ENCODE assay signal across 15 cellular contexts in the genomic region with DNA sequence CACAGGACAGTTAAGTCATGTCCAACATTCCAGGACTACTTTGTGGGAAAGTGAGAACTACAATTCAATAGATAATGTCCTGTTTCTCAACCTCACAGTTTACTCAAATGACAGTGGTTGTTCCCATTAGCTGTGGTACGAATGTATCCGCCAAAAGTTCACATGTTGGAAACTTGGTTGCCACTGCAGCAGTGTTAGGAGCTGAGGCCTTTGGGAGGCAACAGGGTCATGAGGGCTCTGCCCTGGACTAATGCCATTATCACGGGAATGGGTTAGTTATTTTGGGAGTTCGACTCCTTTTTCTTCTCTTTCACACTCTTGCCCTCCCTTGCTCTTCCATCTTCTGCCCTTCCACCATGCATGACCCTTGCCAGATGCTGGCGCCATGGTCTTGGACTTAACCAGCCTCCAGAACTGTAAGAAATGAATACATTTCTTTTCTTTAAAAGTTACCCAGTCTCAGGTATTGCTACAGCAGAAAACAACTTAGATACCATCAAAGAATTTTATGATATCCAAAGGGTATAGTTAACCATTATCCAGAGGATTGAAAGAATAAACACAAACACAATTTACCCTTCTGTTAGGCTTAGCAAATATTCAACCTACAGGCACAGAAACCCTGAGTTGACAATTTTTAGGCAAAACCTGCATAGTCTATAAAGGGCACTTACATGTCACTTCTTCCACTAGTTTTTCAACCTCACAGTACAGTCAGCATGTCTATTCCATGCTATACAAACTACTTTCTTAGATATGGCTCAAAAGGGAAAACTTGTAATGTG.
"Had no signal": no experiment of that assay in that cellular context is flagged by ENCODE, and none has a peak within 500 bp of the region (broad histone marks: within the 10 kb centered on the region; RNA-seq: fewer than 3 reads in every experiment).

No MANE protein-coding gene starts in this region.

- ATAC-seq: foreskin keratinocyte; stimulated activated memory B cell treated with anti-CD40 and anti-IgM and Interleukin-4, amounts not matched to agents 10 μg/mL and 1 μg/mL and 100 μg/mL, for 72 hours; WTC11 had no signal

- H3K27me3 Mint-ChIP-seq: activated CD4-positive, alpha-beta T cell treated with anti-CD3 and anti-CD28 coated beads, Interleukin-2, amount 10 ng/mL, durations not matched to agents 7 days and 5 days; stimulated activated memory B cell treated with anti-CD40 and anti-IgM and Interleukin-4, amounts not matched to agents 10 μg/mL and 1 μg/mL and 100 μg/mL, for 72 hours had no signal

- H3K9me3 ChIP-seq: ascending aorta, esophagus squamous epithelium, right atrium auricular region, tibial artery had no signal

- H3K4me3 ChIP-seq: ascending aorta, dorsolateral prefrontal cortex, esophagus squamous epithelium, right atrium auricular region, smooth muscle cell, tibial artery had no signal

- H3K9me3 Mint-ChIP-seq: activated CD4-positive, alpha-beta T cell treated with anti-CD3 and anti-CD28 coated beads, Interleukin-2, amount 10 ng/mL, durations not matched to agents 7 days and 5 days; stimulated activated memory B cell treated with anti-CD40 and anti-IgM and Interleukin-4, amounts not matched to agents 10 μg/mL and 1 μg/mL and 100 μg/mL, for 72 hours had no signal

- DNase-seq: activated CD4-positive, alpha-beta T cell treated with anti-CD3 and anti-CD28 coated beads, Interleukin-2, amount 10 ng/mL, durations not matched to agents 7 days and 5 days; activated CD8-positive, alpha-beta memory T cell treated with anti-CD3 and anti-CD28 coated beads for 24 hours; activated effector memory CD4-positive, alpha-beta T cell treated with Interleukin-2 at 50 U/mL for 16 hours; dorsolateral prefrontal cortex; esophagus squamous epithelium; foreskin keratinocyte; posterior cingulate gyrus; tibial artery had no signal

- H3K27ac Mint-ChIP-seq: activated CD4-positive, alpha-beta T cell treated with anti-CD3 and anti-CD28 coated beads, Interleukin-2, amount 10 ng/mL, durations not matched to agents 7 days and 5 days; stimulated activated memory B cell treated with anti-CD40 and anti-IgM and Interleukin-4, amounts not matched to agents 10 μg/mL and 1 μg/mL and 100 μg/mL, for 72 hours; WTC11 had no signal

- H3K27ac ChIP-seq: ascending aorta, dorsolateral prefrontal cortex, esophagus squamous epithelium, foreskin keratinocyte, right atrium auricular region, tibial artery had no signal

- FAIRE-seq: bronchial epithelial cell, endometrium had no signal

- H3K4me3 Mint-ChIP-seq: activated CD4-positive, alpha-beta T cell treated with anti-CD3 and anti-CD28 coated beads, Interleukin-2, amount 10 ng/mL, durations not matched to agents 7 days and 5 days; stimulated activated memory B cell treated with anti-CD40 and anti-IgM and Interleukin-4, amounts not matched to agents 10 μg/mL and 1 μg/mL and 100 μg/mL, for 72 hours; WTC11 had no signal

- H3K4me1 Mint-ChIP-seq: WTC11 had no signal

- H3K4me2 ChIP-seq: smooth muscle cell had no signal

- H3K27me3 ChIP-seq: ascending aorta, dorsolateral prefrontal cortex, esophagus squamous epithelium, foreskin keratinocyte, right atrium auricular region, tibial artery had no signal
